In the genomic region with DNA sequence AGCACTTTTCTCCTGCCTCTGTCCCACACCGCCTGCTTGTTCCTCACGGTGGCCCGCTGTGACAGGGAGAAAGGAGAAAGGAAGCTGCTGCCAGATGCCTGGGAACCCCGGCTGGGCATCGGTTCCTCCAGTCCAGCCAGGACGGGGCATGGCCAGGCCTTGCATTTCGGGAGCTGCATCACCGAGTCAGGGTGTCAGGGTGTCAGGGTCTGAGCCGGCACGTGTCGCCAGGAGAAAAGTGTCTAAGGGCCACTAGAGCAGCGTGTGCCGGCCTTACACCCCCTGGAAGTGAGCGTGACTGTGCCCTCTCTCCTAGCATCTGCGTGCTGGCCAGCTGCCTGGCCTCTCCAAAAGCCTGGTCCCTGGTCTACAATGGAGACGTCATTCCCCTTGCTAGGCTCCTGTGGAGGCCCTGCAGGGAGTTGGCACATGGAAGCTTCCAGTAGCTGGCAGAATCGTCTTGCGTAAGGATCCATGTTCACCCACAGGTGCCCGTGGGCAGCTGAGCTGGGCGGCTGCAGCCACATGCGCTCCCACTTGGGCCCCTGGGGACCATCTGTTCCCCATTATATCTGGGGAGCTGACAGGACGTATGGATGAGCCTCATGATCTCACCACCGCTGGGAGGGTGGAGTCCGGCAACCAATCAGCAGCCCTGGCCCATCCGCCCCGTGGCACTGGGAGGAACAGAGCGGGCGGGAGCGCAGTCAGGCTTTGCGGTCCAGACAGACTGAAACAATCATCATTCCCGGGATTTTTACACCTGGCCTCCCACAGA, we compare ENCODE assay signal across 13 cellular contexts. TPM values are rescaled to one million over a fixed set of nuclear protein-coding genes. Genes with fewer than 3 reads are reported as not detected.
DNase-seq lines count a peak whose midpoint lies in the region; ATAC-seq and TF ChIP-seq lines count a peak whose summit lies in the region.
"Had no signal": no experiment of that assay in that cellular context is flagged by ENCODE, and none has a peak within 500 bp of the region (broad histone marks: within the 10 kb centered on the region; RNA-seq: fewer than 3 reads in every experiment).

No MANE protein-coding gene starts in this region.

- no peaks in the 10 kb centered on the region for H3K36me3 ChIP-seq in H7 (replicated peaks; ENCODE audit: control insufficient read depth, insufficient read depth, low read length)
- H3K36me3 ChIP-seq in endodermal cell (ENCODE audit: control insufficient read depth, insufficient read depth, low read length): no peaks in the 10 kb centered on the region
- no peaks in the 10 kb centered on the region for H3K36me3 ChIP-seq in esophagus squamous epithelium

- TF ChIP-seq POLR2A in esophagus squamous epithelium (IDR thresholded peaks at IDR 0.05): no peak

- 89 to 91% methylated on average over 26 to 31 of the region's 31 CpGs for WGBS in endodermal cell (ENCODE audit: insufficient coverage in 1 of 2, insufficient read length in 1 of 2), 2 experiments
- 68 to 74% methylated on average over 3 to 7 of the region's 31 CpGs for WGBS in esophagus squamous epithelium, 2 donors

- peak; percentile 6 for DNase-seq in GM04503 (ENCODE audit: low read depth)
- peak; percentile 70 for DNase-seq in H7
- peak; percentile 45 for DNase-seq in endodermal cell
- DNase-seq in posterior vena cava (ENCODE audit: low spot score): peak; percentile 74
- no peak for DNase-seq in esophagus squamous epithelium (lab: John Stamatoyannopoulos, UW)
- DNase-seq: DMS153, NCI-H187 treated with DMSO at 0.1 percent for 48 hours, PC-3 had no signal

- H3K36me3 Mint-ChIP-seq in endodermal cell (ENCODE audit: low read depth): no peaks in the 10 kb centered on the region
- H3K36me3 Mint-ChIP-seq: IgD-negative memory B cell had no signal

- H3K4me3 ChIP-seq in H7 (ENCODE audit: insufficient read depth, low read depth, low read length) (no peak overlapping the region), endodermal cell (ENCODE audit: low read length) (no peak overlapping the region), esophagus squamous epithelium (no peak overlapping the region)

- H3K9me3 ChIP-seq in endodermal cell (ENCODE audit: control insufficient read depth, low read length): no peaks in the 10 kb centered on the region
- no peaks in the 10 kb centered on the region for H3K9me3 ChIP-seq in esophagus squamous epithelium

- H3K4me3 Mint-ChIP-seq in endodermal cell: no peak overlapping the region
- H3K4me3 Mint-ChIP-seq: IgD-negative memory B cell, nephron had no signal

- H3K9ac ChIP-seq in endodermal cell (ENCODE audit: extremely low read depth, low read length, poor library complexity, severe bottlenecking): no peak overlapping the region

- no peak for TF ChIP-seq CTCF in endodermal cell (conservative IDR thresholded peaks at IDR 0.05)
- TF ChIP-seq CTCF in esophagus squamous epithelium (IDR thresholded peaks at IDR 0.05): no peak

- H3K27ac Mint-ChIP-seq in endodermal cell: no peak overlapping the region
- H3K27ac Mint-ChIP-seq: nephron had no signal

- H3K4me1 Mint-ChIP-seq in endodermal cell: no peaks in the 10 kb centered on the region
- H3K4me1 Mint-ChIP-seq: nephron had no signal

- H3K27me3 ChIP-seq in H7 (ENCODE audit: control insufficient read depth, insufficient read depth, low read length) (no peaks in the 10 kb centered on the region; the same call in 1 of the 2 replicates), endodermal cell (ENCODE audit: control insufficient read depth, insufficient read depth, low read length, poor library complexity, severe bottlenecking) (peaks cover 5% of the 10 kb centered on the region), esophagus squamous epithelium (peaks cover 0 to 95% (median 0%) of the 10 kb centered on the region in 4 donors)

- intact Hi-C loops in posterior vena cava (cut with DNase I) (loop anchor here in 1 of 2 donors (10.0 kb wide), 1 partner anchor 307 kb away; no protein-coding TSS in a partner anchor), esophagus squamous epithelium (cut with DNase I) (loop anchor here (10.0 kb wide), 2 partner anchors 227 to 307 kb away; no protein-coding TSS in a partner anchor)

- H3K27me3 Mint-ChIP-seq in endodermal cell (ENCODE audit: insufficient read depth): peaks cover 7% of the 10 kb centered on the region

- ATAC-seq in GM21737 (IDR thresholded peaks at IDR 0.05; ENCODE audit: unreplicated experiment) (no peak), GM18873 (IDR thresholded peaks at IDR 0.05; ENCODE audit: low FRiP score, unreplicated experiment) (no peak)
- ATAC-seq: PC-3 had no signal

- H3K9me3 Mint-ChIP-seq in endodermal cell: no peaks in the 10 kb centered on the region
- H3K9me3 Mint-ChIP-seq: IgD-negative memory B cell, nephron had no signal

- no peaks in the 10 kb centered on the region for H3K4me1 ChIP-seq in endodermal cell (ENCODE audit: control insufficient read depth, insufficient read depth, low read length)
- H3K4me1 ChIP-seq in esophagus squamous epithelium: no peaks in the 10 kb centered on the region

- H3K27ac ChIP-seq in endodermal cell (ENCODE audit: low read depth, low read length) (no peak overlapping the region), esophagus squamous epithelium (no peak overlapping the region)
- H3K27ac ChIP-seq: epithelial cell of prostate had no signal

RNA-seq across cellular contexts. Expression of a gene that starts 39.9 kb away (rescaled TPM):
- total RNA-seq in H7 (2014; rRNA removed; shearing (Covaris generic)): 2.0 and 4.4 TPM in 2 replicates
- total RNA-seq in endodermal cell (1 to 10 TPM in 1 of 2 donors, not detected in 1; 1.2 TPM), posterior vena cava (under 1 TPM in 1 of 2 donors, not detected in 1; 0.19 TPM), esophagus squamous epithelium (under 1 TPM in 1 of 4 donors, not detected in 3; 0.19 TPM)
- 1.4 TPM for polyA plus RNA-seq in endodermal cell (2013, experiment 1 of 2)
- polyA plus RNA-seq in endodermal cell (2013, experiment 2 of 2): 0.95 TPM
- total RNA-seq: PC-3 had no signal
- polyA plus RNA-seq: IgD-negative memory B cell had no signal
